ENCODE assay signal across 10 cellular contexts in genomic region chr3:57852896-57853295, GRCh38.
A peak's percentile ranks its signal among the peaks of the same experiment; 100 is the strongest.
DNase-seq lines count a peak whose midpoint lies in the region; ATAC-seq and TF ChIP-seq lines count a peak whose summit lies in the region.
"Had no signal": no experiment of that assay in that cellular context is flagged by ENCODE, and none has a peak within 500 bp of the region (broad histone marks: within the 10 kb centered on the region; RNA-seq: fewer than 3 reads in every experiment).

No MANE protein-coding gene starts in this region.

- DNase-seq in DND-41 (no peak), MM.1S (no peak), dedifferentiated amniotic fluid mesenchymal stem cell (ENCODE audit: extremely low spot score) (peak; percentile 62), ovary (no peak), islet precursor cell (no peak), NCI-H1436 (lab: John Stamatoyannopoulos, UW) (no peak)
- DNase-seq: activated T-cell treated with anti-CD3 and anti-CD28 coated beads, Interleukin-2, amount 50 U/mL, for 72 hours; Peyer's patch had no signal

- 0 out of 2 replicates have a peak, but pooled peaks cover 3% of the 10 kb centered on the region for H4K20me1 ChIP-seq in DND-41 (ENCODE audit: insufficient read depth, low read length)
- no peaks in the 10 kb centered on the region for H4K20me1 ChIP-seq in MM.1S (ENCODE audit: insufficient read depth, low read length)

- TF ChIP-seq CTCF in DND-41 (IDR thresholded peaks at IDR 0.05; ENCODE audit: borderline replicate concordance, extremely low read depth, low read length, poor library complexity, severe bottlenecking) (peak; percentile 40), MM.1S (IDR thresholded peaks at IDR 0.05; ENCODE audit: low read length) (peak; percentile 6; the same call in 1 of the 2 replicates), nephron (IDR thresholded peaks at IDR 0.05; ENCODE audit: unreplicated experiment in 3 of 3) (peak; percentile 28 to 52 (median 44)), ovary (IDR thresholded peaks at IDR 0.05) (no peak)

- no peaks in the 10 kb centered on the region for H3K27me3 ChIP-seq in DND-41 (ENCODE audit: insufficient read depth, low read length, poor library complexity)
- no peaks in the 10 kb centered on the region for H3K27me3 ChIP-seq in MM.1S (replicated peaks; ENCODE audit: insufficient read depth, low read length)
- peaks cover 3% of the 10 kb centered on the region for H3K27me3 ChIP-seq in ovary
- H3K27me3 ChIP-seq: Peyer's patch had no signal

- H3K36me3 ChIP-seq in DND-41 (ENCODE audit: insufficient read depth, low read length), result peaks cover 45% of the 10 kb centered on the region; the same call in 1 of the 2 replicates
- H3K36me3 ChIP-seq in MM.1S (replicated peaks; ENCODE audit: insufficient read depth, low read length), result no peaks in the 10 kb centered on the region
- H3K36me3 ChIP-seq in ovary, result no peaks in the 10 kb centered on the region

- H3K27ac Mint-ChIP-seq in nephron, result peak overlapping the region in 1 of 3 experiments; percentile 34
- H3K27ac Mint-ChIP-seq: activated T-cell treated with anti-CD3 and anti-CD28 coated beads, Interleukin-2, amount 50 U/mL, for 72 hours had no signal

- H3K79me2 ChIP-seq in DND-41 (ENCODE audit: insufficient read depth, low read length) (no peaks in the 10 kb centered on the region), MM.1S (ENCODE audit: low read length) (no peaks in the 10 kb centered on the region)

- TF ChIP-seq EP300 in ovary (IDR thresholded peaks at IDR 0.05), result no peak

- no peak overlapping the region for H2AFZ ChIP-seq in DND-41 (ENCODE audit: low read depth, low read length)
- H2AFZ ChIP-seq in MM.1S (ENCODE audit: low read length), result no peak overlapping the region

- TF ChIP-seq POLR2A in ovary (IDR thresholded peaks at IDR 0.05), result no peak

- H3K27ac ChIP-seq in DND-41 (ENCODE audit: low read length), result no peak overlapping the region
- no peak overlapping the region for H3K27ac ChIP-seq in MM.1S (ENCODE audit: low read length)
- H3K27ac ChIP-seq in ovary, result no peak overlapping the region
- H3K27ac ChIP-seq: Peyer's patch had no signal

- H3K36me3 Mint-ChIP-seq in nephron (ENCODE audit: low read depth), result peaks cover 4% of the 10 kb centered on the region

- no peaks in the 10 kb centered on the region for H3K27me3 Mint-ChIP-seq in nephron (ENCODE audit: low read depth)

- H3K9me3 Mint-ChIP-seq in nephron, result no peaks in the 10 kb centered on the region
- H3K9me3 Mint-ChIP-seq: activated T-cell treated with anti-CD3 and anti-CD28 coated beads, Interleukin-2, amount 50 U/mL, for 72 hours had no signal

- no peak for ATAC-seq in DND-41 (ENCODE audit: insufficient read depth, low read depth)
- no peak for ATAC-seq in GM21515 (IDR thresholded peaks at IDR 0.05; ENCODE audit: unreplicated experiment)
- ATAC-seq: activated T-cell treated with anti-CD3 and anti-CD28 coated beads, Interleukin-2, amount 50 U/mL, for 72 hours had no signal

- H3K9me2 ChIP-seq in MM.1S (replicated peaks; ENCODE audit: insufficient read depth, low read length), result no peaks in the 10 kb centered on the region

- intact Hi-C loops in ovary (cut with DNase I), result no loop called here

- no peak overlapping the region for H3K4me3 Mint-ChIP-seq in nephron
- H3K4me3 Mint-ChIP-seq: activated T-cell treated with anti-CD3 and anti-CD28 coated beads, Interleukin-2, amount 50 U/mL, for 72 hours had no signal

- no peak overlapping the region for H3K9ac ChIP-seq in DND-41 (ENCODE audit: low read depth, low read length)
- H3K9ac ChIP-seq in MM.1S (ENCODE audit: low read length), result no peak overlapping the region

- no peaks in the 10 kb centered on the region for H3K4me1 Mint-ChIP-seq in nephron

- WGBS in ovary, 3 donors, result 54 to 72% (median 63%) methylated on average over 1 of the region's 1 CpG

- no peaks in the 10 kb centered on the region for H3K9me3 ChIP-seq in DND-41 (ENCODE audit: insufficient read depth, low read length, severe bottlenecking)
- H3K9me3 ChIP-seq in MM.1S (replicated peaks; ENCODE audit: insufficient read depth, low read length), result no peaks in the 10 kb centered on the region
- H3K9me3 ChIP-seq in ovary, result no peaks in the 10 kb centered on the region
- H3K9me3 ChIP-seq: Peyer's patch had no signal

- no peak overlapping the region for H3K4me3 ChIP-seq in DND-41 (ENCODE audit: low read depth in 1 of 2, low read length in 2 of 2)
- no peak overlapping the region for H3K4me3 ChIP-seq in MM.1S (ENCODE audit: low read length)
- H3K4me3 ChIP-seq in ovary, result no peak overlapping the region
- H3K4me3 ChIP-seq: Peyer's patch had no signal

- no peaks in the 10 kb centered on the region for H3K4me1 ChIP-seq in DND-41 (ENCODE audit: insufficient read depth, low read length)
- H3K4me1 ChIP-seq in MM.1S (ENCODE audit: low read length), result no peaks in the 10 kb centered on the region
- H3K4me1 ChIP-seq in ovary (ENCODE audit: insufficient read depth), result no peaks in the 10 kb centered on the region
- H3K4me1 ChIP-seq: Peyer's patch had no signal

- no peaks in the 10 kb centered on the region for H3F3A ChIP-seq in MM.1S (ENCODE audit: insufficient read depth, low read length)

- H3K4me2 ChIP-seq in DND-41 (ENCODE audit: insufficient read depth, low read length) (no peak overlapping the region), MM.1S (ENCODE audit: low read depth, low read length) (no peak overlapping the region)

Comparison
In these comparisons a context has a peak if more than half of its experiments do, and no peak if none do; other contexts are left out.
1. CTCF ChIP-seq: peak in DND-41 (single experiment), MM.1S (single experiment) and nephron (3 of 3); none in ovary (0 of 3).